Comparison of ENCODE assay signal across 1 cellular context in the genomic region with DNA sequence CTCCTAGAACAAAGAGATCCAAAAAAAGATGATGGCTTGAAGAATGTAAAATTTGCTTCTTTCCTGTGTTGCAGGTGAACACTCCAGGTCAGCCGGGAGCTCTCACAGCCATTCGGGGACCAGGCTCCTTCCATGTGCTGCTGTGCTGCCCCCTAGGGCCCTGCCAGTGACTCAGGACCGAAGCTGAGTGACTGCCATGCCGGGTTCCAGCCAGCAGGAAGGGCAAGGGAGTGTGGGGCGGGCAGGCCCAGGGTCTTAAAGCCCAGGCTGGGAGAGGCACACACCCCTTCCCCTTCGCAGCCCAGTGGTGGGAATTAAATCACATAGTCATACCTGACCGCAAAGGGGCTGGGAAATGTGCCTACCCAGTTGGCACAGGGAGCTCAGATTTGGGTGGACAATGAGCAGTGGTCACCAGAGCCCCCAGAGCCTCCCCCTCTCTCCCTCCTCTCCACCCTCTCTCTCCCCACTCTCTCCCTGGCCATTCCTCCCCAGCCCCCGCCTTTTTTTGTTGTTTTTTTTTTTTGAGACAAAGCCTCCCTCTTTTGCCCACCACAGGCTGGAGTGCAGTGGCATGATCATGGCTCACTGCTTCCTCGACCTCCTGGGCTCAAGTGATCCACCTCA.
TF ChIP-seq lines count a peak whose summit lies in the region.

No MANE protein-coding gene starts in this region.

TF ChIP-seq in HepG2, 621 proteins besides CTCF, POLR2A, EP300 and RAD21 (continued from another document and continues in another):
- TF ChIP-seq, protein P1, sequence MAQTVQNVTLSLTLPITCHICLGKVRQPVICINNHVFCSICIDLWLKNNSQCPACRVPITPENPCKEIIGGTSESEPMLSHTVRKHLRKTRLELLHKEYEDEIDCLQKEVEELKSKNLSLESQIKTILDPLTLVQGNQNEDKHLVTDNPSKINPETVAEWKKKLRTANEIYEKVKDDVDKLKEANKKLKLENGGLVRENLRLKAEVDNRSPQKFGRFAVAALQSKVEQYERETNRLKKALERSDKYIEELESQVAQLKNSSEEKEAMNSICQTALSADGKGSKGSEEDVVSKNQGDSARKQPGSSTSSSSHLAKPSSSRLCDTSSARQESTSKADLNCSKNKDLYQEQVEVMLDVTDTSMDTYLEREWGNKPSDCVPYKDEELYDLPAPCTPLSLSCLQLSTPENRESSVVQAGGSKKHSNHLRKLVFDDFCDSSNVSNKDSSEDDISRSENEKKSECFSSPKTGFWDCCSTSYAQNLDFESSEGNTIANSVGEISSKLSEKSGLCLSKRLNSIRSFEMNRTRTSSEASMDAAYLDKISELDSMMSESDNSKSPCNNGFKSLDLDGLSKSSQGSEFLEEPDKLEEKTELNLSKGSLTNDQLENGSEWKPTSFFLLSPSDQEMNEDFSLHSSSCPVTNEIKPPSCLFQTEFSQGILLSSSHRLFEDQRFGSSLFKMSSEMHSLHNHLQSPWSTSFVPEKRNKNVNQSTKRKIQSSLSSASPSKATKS (CRISPR knock-in tag; IDR thresholded peaks at IDR 0.05): no peak
- TF ChIP-seq HNRNPH1 (optimal IDR thresholded peaks at IDR 0.05; ENCODE audit: low read depth, low read length): no peak
- no peak for TF ChIP-seq MZF1 (CRISPR knock-in tag; IDR thresholded peaks at IDR 0.05; ENCODE audit: borderline replicate concordance)
- TF ChIP-seq ZNF253 (CRISPR knock-in tag; IDR thresholded peaks at IDR 0.05; ENCODE audit: borderline replicate concordance): no peak
- peak; percentile 93 for TF ChIP-seq ZMYM3 (CRISPR knock-in tag; IDR thresholded peaks at IDR 0.05)
- TF ChIP-seq ZNF567 (CRISPR knock-in tag; IDR thresholded peaks at IDR 0.05; ENCODE audit: borderline replicate concordance): 0 out of 2 replicates have a peak, but pooled peaks have one; percentile 75
- TF ChIP-seq, protein P2, sequence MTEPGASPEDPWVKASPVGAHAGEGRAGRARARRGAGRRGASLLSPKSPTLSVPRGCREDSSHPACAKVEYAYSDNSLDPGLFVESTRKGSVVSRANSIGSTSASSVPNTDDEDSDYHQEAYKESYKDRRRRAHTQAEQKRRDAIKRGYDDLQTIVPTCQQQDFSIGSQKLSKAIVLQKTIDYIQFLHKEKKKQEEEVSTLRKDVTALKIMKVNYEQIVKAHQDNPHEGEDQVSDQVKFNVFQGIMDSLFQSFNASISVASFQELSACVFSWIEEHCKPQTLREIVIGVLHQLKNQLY (CRISPR knock-in tag; IDR thresholded peaks at IDR 0.05): no peak
- TF ChIP-seq TP53 (CRISPR knock-in tag; conservative IDR thresholded peaks at IDR 0.05): no peak; the same call in 1 of the 2 replicates
- TF ChIP-seq, protein P3, sequence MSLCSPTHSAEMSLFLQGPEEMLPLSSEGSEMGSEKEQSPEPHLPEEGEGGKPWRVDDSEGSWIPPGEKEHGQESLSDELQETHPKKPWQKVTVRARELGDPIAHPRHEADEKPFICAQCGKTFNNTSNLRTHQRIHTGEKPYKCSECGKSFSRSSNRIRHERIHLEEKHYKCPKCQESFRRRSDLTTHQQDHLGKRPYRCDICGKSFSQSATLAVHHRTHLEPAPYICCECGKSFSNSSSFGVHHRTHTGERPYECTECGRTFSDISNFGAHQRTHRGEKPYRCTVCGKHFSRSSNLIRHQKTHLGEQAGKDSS (CRISPR knock-in tag; IDR thresholded peaks at IDR 0.05; ENCODE audit: borderline replicate concordance, low read depth): peak; percentile 98; the same call in 1 of the 2 replicates
- peak; percentile 39; the same call in 1 of the 2 replicates for TF ChIP-seq ZMAT3 (CRISPR knock-in tag; conservative IDR thresholded peaks at IDR 0.05)
- no peak for TF ChIP-seq JDP2 (CRISPR knock-in tag; IDR thresholded peaks at IDR 0.05; ENCODE audit: borderline replicate concordance)
- TF ChIP-seq KLF6 (CRISPR knock-in tag; IDR thresholded peaks at IDR 0.05): no peak
- TF ChIP-seq JUND (CRISPR knock-in tag; IDR thresholded peaks at IDR 0.05): peak; percentile 69; the same call in 1 of the 2 replicates
- TF ChIP-seq SOX5 (CRISPR knock-in tag; IDR thresholded peaks at IDR 0.05; ENCODE audit: borderline replicate concordance): peak; percentile 52; the same call in 1 of the 2 replicates
- TF ChIP-seq, protein P4, sequence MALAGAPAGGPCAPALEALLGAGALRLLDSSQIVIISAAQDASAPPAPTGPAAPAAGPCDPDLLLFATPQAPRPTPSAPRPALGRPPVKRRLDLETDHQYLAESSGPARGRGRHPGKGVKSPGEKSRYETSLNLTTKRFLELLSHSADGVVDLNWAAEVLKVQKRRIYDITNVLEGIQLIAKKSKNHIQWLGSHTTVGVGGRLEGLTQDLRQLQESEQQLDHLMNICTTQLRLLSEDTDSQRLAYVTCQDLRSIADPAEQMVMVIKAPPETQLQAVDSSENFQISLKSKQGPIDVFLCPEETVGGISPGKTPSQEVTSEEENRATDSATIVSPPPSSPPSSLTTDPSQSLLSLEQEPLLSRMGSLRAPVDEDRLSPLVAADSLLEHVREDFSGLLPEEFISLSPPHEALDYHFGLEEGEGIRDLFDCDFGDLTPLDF (CRISPR knock-in tag; IDR thresholded peaks at IDR 0.05): no peak
- no peak for TF ChIP-seq MAFG (CRISPR knock-in tag; IDR thresholded peaks at IDR 0.05)
- peak; percentile 76 for TF ChIP-seq MIER3 (CRISPR knock-in tag; IDR thresholded peaks at IDR 0.05; ENCODE audit: borderline replicate concordance)
- TF ChIP-seq, protein P5, sequence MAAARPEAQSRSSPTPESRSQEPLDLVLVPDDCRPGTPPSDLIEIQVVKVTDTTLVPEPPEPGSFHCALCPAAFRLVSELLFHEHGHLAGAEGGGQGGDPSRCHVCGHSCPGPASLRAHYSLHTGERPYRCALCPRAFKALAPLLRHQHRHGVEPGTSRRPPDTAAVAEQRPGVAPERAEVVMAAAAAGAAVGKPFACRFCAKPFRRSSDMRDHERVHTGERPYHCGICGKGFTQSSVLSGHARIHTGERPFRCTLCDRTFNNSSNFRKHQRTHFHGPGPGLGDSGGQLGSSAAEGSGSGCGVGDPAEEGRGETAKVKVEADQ (CRISPR knock-in tag; IDR thresholded peaks at IDR 0.05; ENCODE audit: borderline replicate concordance): no peak; the same call in 1 of the 2 replicates
- peak; percentile 64; the same call in 1 of the 2 replicates for TF ChIP-seq GATAD1 (CRISPR knock-in tag; IDR thresholded peaks at IDR 0.05)
- no peak for TF ChIP-seq ZNF446 (CRISPR knock-in tag; IDR thresholded peaks at IDR 0.05)
- TF ChIP-seq, protein P6, sequence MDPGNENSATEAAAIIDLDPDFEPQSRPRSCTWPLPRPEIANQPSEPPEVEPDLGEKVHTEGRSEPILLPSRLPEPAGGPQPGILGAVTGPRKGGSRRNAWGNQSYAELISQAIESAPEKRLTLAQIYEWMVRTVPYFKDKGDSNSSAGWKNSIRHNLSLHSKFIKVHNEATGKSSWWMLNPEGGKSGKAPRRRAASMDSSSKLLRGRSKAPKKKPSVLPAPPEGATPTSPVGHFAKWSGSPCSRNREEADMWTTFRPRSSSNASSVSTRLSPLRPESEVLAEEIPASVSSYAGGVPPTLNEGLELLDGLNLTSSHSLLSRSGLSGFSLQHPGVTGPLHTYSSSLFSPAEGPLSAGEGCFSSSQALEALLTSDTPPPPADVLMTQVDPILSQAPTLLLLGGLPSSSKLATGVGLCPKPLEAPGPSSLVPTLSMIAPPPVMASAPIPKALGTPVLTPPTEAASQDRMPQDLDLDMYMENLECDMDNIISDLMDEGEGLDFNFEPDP (CRISPR knock-in tag; conservative IDR thresholded peaks at IDR 0.05): no peak
- peak; percentile 61 for TF ChIP-seq RXRA (CRISPR knock-in tag; IDR thresholded peaks at IDR 0.05)
- peak; percentile 95 for TF ChIP-seq MYC (CRISPR knock-in tag; IDR thresholded peaks at IDR 0.05; ENCODE audit: borderline replicate concordance)
- peak; percentile 79; the same call in 1 of the 2 replicates for TF ChIP-seq BRD4 (CRISPR knock-in tag; IDR thresholded peaks at IDR 0.05)
- TF ChIP-seq NCOA1 (CRISPR knock-in tag; IDR thresholded peaks at IDR 0.05): no peak
- TF ChIP-seq ZNF598 (CRISPR knock-in tag; IDR thresholded peaks at IDR 0.05; ENCODE audit: borderline replicate concordance): peak; percentile 78; the same call in 1 of the 2 replicates
- no peak for TF ChIP-seq AGO1 (IDR thresholded peaks at IDR 0.05; ENCODE audit: low read depth, low read length, poor library complexity, severe bottlenecking)
- TF ChIP-seq KLF13 (CRISPR knock-in tag; IDR thresholded peaks at IDR 0.05): no peak
- TF ChIP-seq IRX3 (CRISPR knock-in tag; IDR thresholded peaks at IDR 0.05; ENCODE audit: borderline replicate concordance, low read depth): peak; percentile 62; the same call in 1 of the 2 replicates
- TF ChIP-seq CENPT (CRISPR knock-in tag; IDR thresholded peaks at IDR 0.05; ENCODE audit: low read depth): no peak
- peak; percentile 79 for TF ChIP-seq HIVEP1 (CRISPR knock-in tag; IDR thresholded peaks at IDR 0.05)
- TF ChIP-seq DNMT1 (CRISPR knock-in tag; IDR thresholded peaks at IDR 0.05): peak; percentile 60; the same call in 1 of the 2 replicates
- TF ChIP-seq, protein P7, sequence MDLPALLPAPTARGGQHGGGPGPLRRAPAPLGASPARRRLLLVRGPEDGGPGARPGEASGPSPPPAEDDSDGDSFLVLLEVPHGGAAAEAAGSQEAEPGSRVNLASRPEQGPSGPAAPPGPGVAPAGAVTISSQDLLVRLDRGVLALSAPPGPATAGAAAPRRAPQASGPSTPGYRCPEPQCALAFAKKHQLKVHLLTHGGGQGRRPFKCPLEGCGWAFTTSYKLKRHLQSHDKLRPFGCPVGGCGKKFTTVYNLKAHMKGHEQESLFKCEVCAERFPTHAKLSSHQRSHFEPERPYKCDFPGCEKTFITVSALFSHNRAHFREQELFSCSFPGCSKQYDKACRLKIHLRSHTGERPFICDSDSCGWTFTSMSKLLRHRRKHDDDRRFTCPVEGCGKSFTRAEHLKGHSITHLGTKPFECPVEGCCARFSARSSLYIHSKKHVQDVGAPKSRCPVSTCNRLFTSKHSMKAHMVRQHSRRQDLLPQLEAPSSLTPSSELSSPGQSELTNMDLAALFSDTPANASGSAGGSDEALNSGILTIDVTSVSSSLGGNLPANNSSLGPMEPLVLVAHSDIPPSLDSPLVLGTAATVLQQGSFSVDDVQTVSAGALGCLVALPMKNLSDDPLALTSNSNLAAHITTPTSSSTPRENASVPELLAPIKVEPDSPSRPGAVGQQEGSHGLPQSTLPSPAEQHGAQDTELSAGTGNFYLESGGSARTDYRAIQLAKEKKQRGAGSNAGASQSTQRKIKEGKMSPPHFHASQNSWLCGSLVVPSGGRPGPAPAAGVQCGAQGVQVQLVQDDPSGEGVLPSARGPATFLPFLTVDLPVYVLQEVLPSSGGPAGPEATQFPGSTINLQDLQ (CRISPR knock-in tag; IDR thresholded peaks at IDR 0.05): no peak
- no peak for TF ChIP-seq IKZF1 (IDR thresholded peaks at IDR 0.05)
- TF ChIP-seq, protein P8, sequence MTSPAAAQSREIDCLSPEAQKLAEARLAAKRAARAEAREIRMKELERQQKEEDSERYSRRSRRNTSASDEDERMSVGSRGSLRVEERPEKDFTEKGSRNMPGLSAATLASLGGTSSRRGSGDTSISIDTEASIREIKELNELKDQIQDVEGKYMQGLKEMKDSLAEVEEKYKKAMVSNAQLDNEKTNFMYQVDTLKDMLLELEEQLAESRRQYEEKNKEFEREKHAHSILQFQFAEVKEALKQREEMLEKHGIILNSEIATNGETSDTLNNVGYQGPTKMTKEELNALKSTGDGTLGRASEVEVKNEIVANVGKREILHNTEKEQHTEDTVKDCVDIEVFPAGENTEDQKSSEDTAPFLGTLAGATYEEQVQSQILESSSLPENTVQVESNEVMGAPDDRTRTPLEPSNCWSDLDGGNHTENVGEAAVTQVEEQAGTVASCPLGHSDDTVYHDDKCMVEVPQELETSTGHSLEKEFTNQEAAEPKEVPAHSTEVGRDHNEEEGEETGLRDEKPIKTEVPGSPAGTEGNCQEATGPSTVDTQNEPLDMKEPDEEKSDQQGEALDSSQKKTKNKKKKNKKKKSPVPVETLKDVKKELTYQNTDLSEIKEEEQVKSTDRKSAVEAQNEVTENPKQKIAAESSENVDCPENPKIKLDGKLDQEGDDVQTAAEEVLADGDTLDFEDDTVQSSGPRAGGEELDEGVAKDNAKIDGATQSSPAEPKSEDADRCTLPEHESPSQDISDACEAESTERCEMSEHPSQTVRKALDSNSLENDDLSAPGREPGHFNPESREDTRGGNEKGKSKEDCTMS (CRISPR knock-in tag; conservative IDR thresholded peaks at IDR 0.05): no peak
- TF ChIP-seq ZBTB3 (CRISPR knock-in tag; IDR thresholded peaks at IDR 0.05; ENCODE audit: borderline replicate concordance, low read depth): no peak
- TF ChIP-seq MEIS1 (CRISPR knock-in tag; IDR thresholded peaks at IDR 0.05; ENCODE audit: borderline replicate concordance): 0 out of 2 replicates have a peak, but pooled peaks have one; percentile 57
- no peak; the same call in 1 of the 2 replicates for TF ChIP-seq HOXA5 (CRISPR knock-in tag; IDR thresholded peaks at IDR 0.05)
- no peak for TF ChIP-seq NBN (conservative IDR thresholded peaks at IDR 0.05)
- no peak for TF ChIP-seq ZNF746 (CRISPR knock-in tag; IDR thresholded peaks at IDR 0.05)
- peak; percentile 87 for TF ChIP-seq SMC3 (IDR thresholded peaks at IDR 0.05; ENCODE audit: low read length)
- 0 out of 2 replicates have a peak, but pooled peaks have one; percentile 39 for TF ChIP-seq KDM1A (CRISPR knock-in tag; IDR thresholded peaks at IDR 0.05)
- TF ChIP-seq ZEB1 (IDR thresholded peaks at IDR 0.05; ENCODE audit: insufficient replicate concordance, low read depth): no peak
- TF ChIP-seq, protein P9, sequence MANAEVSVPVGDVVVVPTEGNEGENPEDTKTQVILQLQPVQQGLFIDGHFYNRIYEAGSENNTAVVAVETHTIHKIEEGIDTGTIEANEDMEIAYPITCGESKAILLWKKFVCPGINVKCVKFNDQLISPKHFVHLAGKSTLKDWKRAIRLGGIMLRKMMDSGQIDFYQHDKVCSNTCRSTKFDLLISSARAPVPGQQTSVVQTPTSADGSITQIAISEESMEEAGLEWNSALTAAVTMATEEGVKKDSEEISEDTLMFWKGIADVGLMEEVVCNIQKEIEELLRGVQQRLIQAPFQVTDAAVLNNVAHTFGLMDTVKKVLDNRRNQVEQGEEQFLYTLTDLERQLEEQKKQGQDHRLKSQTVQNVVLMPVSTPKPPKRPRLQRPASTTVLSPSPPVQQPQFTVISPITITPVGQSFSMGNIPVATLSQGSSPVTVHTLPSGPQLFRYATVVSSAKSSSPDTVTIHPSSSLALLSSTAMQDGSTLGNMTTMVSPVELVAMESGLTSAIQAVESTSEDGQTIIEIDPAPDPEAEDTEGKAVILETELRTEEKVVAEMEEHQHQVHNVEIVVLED (CRISPR knock-in tag; IDR thresholded peaks at IDR 0.05; ENCODE audit: borderline replicate concordance): 0 out of 2 replicates have a peak, but pooled peaks have one; percentile 51
- no peak for TF ChIP-seq ZC3H13 (CRISPR knock-in tag; IDR thresholded peaks at IDR 0.05)
- TF ChIP-seq U2AF1 (optimal IDR thresholded peaks at IDR 0.05; ENCODE audit: low read depth, low read length): no peak
